In the genomic region with DNA sequence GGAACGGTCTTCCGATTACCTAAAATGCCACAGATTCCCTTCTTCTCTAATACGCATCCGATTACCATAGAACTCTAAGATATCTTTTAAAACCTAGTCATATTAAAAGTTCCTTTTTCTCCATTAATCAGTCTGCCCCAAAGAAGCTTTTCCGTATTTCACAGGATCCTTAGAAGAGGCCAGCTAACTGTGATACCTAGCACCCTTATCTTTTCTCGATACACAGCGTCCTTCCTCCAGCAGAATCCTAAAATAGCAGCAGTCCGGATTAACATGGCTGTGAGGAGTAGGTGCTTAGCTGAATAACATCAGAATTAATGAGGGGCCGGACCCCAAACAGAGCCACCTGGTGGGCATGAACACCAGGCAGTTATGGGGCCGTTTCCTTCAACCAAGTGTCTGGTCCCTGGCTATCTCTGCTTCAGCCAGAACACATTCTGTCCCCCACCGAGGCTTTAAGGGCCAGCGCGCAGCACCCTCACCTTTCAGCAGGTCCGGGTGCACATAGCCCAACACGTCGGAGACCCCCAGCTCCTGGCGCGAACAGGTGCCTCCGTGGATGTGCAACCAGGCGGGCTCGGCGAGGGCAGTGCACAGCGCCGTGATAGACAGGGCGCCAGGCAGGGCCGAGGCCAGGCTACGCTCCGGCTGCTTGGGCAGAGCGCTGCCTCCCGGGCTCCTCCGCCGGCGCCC, we compare ENCODE assay signal across 1 cellular context.
TF ChIP-seq lines count a peak whose summit lies in the region.

No MANE protein-coding gene starts in this region.

TF ChIP-seq in HEK293, 187 proteins besides CTCF, POLR2A, EP300 and RAD21 (continued from another document):
- TF ChIP-seq ZSCAN5A (tag by site-specific recombination; IDR thresholded peaks at IDR 0.05) (no peak), AEBP2 (tag by site-specific recombination; IDR thresholded peaks at IDR 0.05; ENCODE audit: borderline replicate concordance) (no peak)
